In the genomic region with DNA sequence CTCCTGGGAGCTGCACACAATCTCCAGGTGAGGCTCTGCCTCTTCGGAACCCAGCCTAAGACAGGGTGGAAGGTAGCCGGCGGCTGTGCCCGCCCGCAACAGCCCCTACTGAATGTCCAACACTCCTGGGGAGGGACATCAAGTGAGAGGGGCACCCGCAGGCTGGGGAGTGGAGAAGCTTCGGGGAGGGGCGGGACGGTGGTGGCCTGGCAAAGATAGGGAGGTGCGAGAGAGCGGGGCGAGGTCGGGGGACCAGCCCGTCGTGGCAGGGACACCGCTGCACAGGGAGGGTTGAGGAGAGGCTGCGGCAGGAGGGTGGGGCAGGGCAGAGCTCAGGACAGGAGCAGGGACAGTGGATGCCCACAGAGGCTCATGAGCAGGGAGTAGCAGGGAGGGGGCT, we compare ENCODE assay signal across 2 cellular contexts.
TF ChIP-seq lines count a peak whose summit lies in the region.

No MANE protein-coding gene starts in this region.

TF ChIP-seq in HEK293, 187 proteins besides CTCF, POLR2A, EP300 and RAD21 (continued from another document):
- TF ChIP-seq RBAK (tag by site-specific recombination; IDR thresholded peaks at IDR 0.05) = no peak

TF ChIP-seq in neural cell, 6 proteins besides CTCF, POLR2A, EP300 and RAD21 (continued from another document):
- TF ChIP-seq, protein P1, sequence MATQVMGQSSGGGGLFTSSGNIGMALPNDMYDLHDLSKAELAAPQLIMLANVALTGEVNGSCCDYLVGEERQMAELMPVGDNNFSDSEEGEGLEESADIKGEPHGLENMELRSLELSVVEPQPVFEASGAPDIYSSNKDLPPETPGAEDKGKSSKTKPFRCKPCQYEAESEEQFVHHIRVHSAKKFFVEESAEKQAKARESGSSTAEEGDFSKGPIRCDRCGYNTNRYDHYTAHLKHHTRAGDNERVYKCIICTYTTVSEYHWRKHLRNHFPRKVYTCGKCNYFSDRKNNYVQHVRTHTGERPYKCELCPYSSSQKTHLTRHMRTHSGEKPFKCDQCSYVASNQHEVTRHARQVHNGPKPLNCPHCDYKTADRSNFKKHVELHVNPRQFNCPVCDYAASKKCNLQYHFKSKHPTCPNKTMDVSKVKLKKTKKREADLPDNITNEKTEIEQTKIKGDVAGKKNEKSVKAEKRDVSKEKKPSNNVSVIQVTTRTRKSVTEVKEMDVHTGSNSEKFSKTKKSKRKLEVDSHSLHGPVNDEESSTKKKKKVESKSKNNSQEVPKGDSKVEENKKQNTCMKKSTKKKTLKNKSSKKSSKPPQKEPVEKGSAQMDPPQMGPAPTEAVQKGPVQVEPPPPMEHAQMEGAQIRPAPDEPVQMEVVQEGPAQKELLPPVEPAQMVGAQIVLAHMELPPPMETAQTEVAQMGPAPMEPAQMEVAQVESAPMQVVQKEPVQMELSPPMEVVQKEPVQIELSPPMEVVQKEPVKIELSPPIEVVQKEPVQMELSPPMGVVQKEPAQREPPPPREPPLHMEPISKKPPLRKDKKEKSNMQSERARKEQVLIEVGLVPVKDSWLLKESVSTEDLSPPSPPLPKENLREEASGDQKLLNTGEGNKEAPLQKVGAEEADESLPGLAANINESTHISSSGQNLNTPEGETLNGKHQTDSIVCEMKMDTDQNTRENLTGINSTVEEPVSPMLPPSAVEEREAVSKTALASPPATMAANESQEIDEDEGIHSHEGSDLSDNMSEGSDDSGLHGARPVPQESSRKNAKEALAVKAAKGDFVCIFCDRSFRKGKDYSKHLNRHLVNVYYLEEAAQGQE (IDR thresholded peaks at IDR 0.05; ENCODE audit: borderline replicate concordance) = no peak
- TF ChIP-seq TAF1 (IDR thresholded peaks at IDR 0.05; ENCODE audit: low read depth) (no peak), EZH2 (IDR thresholded peaks at IDR 0.05; ENCODE audit: borderline replicate concordance, insufficient read depth, low read length, poor library complexity, severe bottlenecking) (no peak), MXI1 (conservative IDR thresholded peaks at IDR 0.05; ENCODE audit: poor library complexity, severe bottlenecking) (no peak)
